ENCODE assay signal across 34 cellular contexts in the genomic region with DNA sequence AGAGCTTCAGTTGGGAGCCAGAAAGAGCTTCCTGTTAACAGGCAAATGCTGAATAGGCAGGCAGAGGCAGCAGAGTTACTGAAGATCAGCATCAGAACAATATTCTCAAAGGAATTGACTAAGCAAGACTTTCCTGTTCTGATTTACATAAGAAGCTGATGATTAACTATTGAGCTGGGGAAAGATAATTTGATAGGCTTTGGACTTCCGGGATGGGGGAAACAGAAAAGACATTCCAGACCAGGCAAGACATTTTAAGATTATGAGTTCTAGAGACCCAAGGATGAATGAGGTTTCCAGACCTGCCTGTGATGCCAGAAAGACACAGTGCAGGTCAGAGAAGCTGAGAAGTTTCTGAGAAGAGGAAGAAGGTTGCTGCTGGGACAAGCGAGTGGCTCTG. TPM values are rescaled to one million over a fixed set of nuclear protein-coding genes. Genes with fewer than 3 reads are reported as not detected.
"Had no signal": no experiment of that assay in that cellular context is flagged by ENCODE, and none has a peak within 500 bp of the region (broad histone marks: within the 10 kb centered on the region; RNA-seq: fewer than 3 reads in every experiment).

A gene with protein sequence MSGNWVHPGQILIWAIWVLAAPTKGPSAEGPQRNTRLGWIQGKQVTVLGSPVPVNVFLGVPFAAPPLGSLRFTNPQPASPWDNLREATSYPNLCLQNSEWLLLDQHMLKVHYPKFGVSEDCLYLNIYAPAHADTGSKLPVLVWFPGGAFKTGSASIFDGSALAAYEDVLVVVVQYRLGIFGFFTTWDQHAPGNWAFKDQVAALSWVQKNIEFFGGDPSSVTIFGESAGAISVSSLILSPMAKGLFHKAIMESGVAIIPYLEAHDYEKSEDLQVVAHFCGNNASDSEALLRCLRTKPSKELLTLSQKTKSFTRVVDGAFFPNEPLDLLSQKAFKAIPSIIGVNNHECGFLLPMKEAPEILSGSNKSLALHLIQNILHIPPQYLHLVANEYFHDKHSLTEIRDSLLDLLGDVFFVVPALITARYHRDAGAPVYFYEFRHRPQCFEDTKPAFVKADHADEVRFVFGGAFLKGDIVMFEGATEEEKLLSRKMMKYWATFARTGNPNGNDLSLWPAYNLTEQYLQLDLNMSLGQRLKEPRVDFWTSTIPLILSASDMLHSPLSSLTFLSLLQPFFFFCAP (minus strand): TSS at position 101 of the 400 bp plus-strand sequence. CDS start 152 bp downstream, outside the sequence.

- ATAC-seq: activated CD4-positive, alpha-beta T cell treated with anti-CD3 and anti-CD28 coated beads for 36 hours; activated CD4-positive, CD25-positive, alpha-beta regulatory T cell treated with anti-CD3 and anti-CD28 coated beads, Interleukin-2, amount 50 U/mL, for 24 hours; activated CD8-positive, alpha-beta memory T cell treated with anti-CD3 and anti-CD28 coated beads, Interleukin-2, amount 10 ng/mL, durations not matched to agents 7 days and 5 days; activated CD8-positive, alpha-beta T cell treated with anti-CD3 and anti-CD28 coated beads, Interleukin-2, amount 10 ng/mL, durations not matched to agents 7 days and 5 days; activated naive CD8-positive, alpha-beta T cell treated with anti-CD3 and anti-CD28 coated beads, Interleukin-2, amount 50 U/mL, for 24 hours; WTC11 had no signal

- H3K27ac ChIP-seq: ascending aorta, cardiac muscle cell, WERI-Rb-1 had no signal

- H3K27me3 ChIP-seq: ascending aorta, cardiac muscle cell had no signal

- H3K4me1 ChIP-seq: ascending aorta had no signal

- H3K4me3 ChIP-seq: ascending aorta, cardiac muscle cell had no signal

- DNase-seq: activated CD4-positive, alpha-beta memory T cell treated with anti-CD3 and anti-CD28 coated beads, Interleukin-2, amount 10 ng/mL, durations not matched to agents 7 days and 5 days; activated CD4-positive, alpha-beta T cell treated with anti-CD3 and anti-CD28 coated beads for 1 hour; activated CD4-positive, alpha-beta T cell treated with anti-CD3 and anti-CD28 coated beads for 36 hours; activated CD4-positive, alpha-beta T cell treated with anti-CD3 and anti-CD28 coated beads for 48 hours; activated CD4-positive, alpha-beta T cell treated with anti-CD3 and anti-CD28 coated beads, Interleukin-2, amount 10 ng/mL, durations not matched to agents 7 days and 5 days; activated CD4-positive, alpha-beta T cell treated with anti-CD3 and anti-CD28 coated beads, Interleukin-2, amount 50 U/mL, for 48 hours; activated CD4-positive, CD25-positive, alpha-beta regulatory T cell; activated CD8-positive, alpha-beta memory T cell treated with anti-CD3 and anti-CD28 coated beads for 24 hours; activated CD8-positive, alpha-beta memory T cell treated with anti-CD3 and anti-CD28 coated beads, Interleukin-2, amount 10 ng/mL, durations not matched to agents 7 days and 5 days; activated CD8-positive, alpha-beta memory T cell treated with anti-CD3 and anti-CD28 coated beads, Interleukin-2, amount 50 U/mL, for 48 hours; activated CD8-positive, alpha-beta T cell treated with anti-CD3 and anti-CD28 coated beads, Interleukin-2, amount 10 ng/mL, durations not matched to agents 7 days and 5 days; activated effector memory CD4-positive, alpha-beta T cell treated with Interleukin-2 at 50 U/mL for 16 hours; activated gamma-delta T cell; activated naive CD4-positive, alpha-beta T cell treated with anti-CD3 and anti-CD28 coated beads, Interleukin-2, amount 10 ng/mL, durations not matched to agents 7 days and 5 days; activated naive CD4-positive, alpha-beta T cell treated with Interleukin-2 at 50 U/mL for 16 hours; activated naive CD8-positive, alpha-beta T cell treated with anti-CD3 and anti-CD28 coated beads, Interleukin-2, amount 10 ng/mL, durations not matched to agents 7 days and 5 days; activated naive CD8-positive, alpha-beta T cell treated with anti-CD3 and anti-CD28 coated beads, Interleukin-2, amount 50 U/mL, for 24 hours; activated T-cell treated with anti-CD3 and anti-CD28 coated beads, Interleukin-2, amount 50 U/mL, for 24 hours; activated T-cell treated with anti-CD3 and anti-CD28 coated beads, Interleukin-2, amount 50 U/mL, for 48 hours; amygdala; anterior cingulate cortex; caudate nucleus; cerebellar nuclear complex; T-helper 1 cell; T-helper 2 cell; T-helper 9 cell; WERI-Rb-1 had no signal

- H3K36me3 ChIP-seq: ascending aorta, cardiac muscle cell, WERI-Rb-1 had no signal

- H3K9me3 ChIP-seq: ascending aorta had no signal

RNA-seq across cellular contexts. Expression of the gene that starts here (rescaled TPM):
- total RNA-seq: activated CD4-positive, alpha-beta memory T cell treated with anti-CD3 and anti-CD28 coated beads, Interleukin-2, amount 10 ng/mL, durations not matched to agents 7 days and 5 days; activated CD4-positive, alpha-beta T cell treated with anti-CD3 and anti-CD28 coated beads for 36 hours; activated CD4-positive, alpha-beta T cell treated with anti-CD3 and anti-CD28 coated beads, Interleukin-2, amount 10 ng/mL, durations not matched to agents 7 days and 5 days; activated CD8-positive, alpha-beta memory T cell treated with anti-CD3 and anti-CD28 coated beads, Interleukin-2, amount 10 ng/mL, durations not matched to agents 7 days and 5 days; activated CD8-positive, alpha-beta T cell treated with anti-CD3 and anti-CD28 coated beads, Interleukin-2, amount 10 ng/mL, durations not matched to agents 7 days and 5 days; activated naive CD8-positive, alpha-beta T cell treated with anti-CD3 and anti-CD28 coated beads, Interleukin-2, amount 10 ng/mL, durations not matched to agents 7 days and 5 days; activated T-helper 2 cell treated with anti-CD3 and anti-CD28 coated beads, Interferon-gamma antibody, Interleukin-2, Interleukin-4, amounts not matched to agents 10 μg/mL and 5 μg/mL and 100 μg/mL, durations not matched to agents 14 hours and 24 hours and 36 hours; ascending aorta; bronchial epithelial cell; cardiac muscle cell; chondrocyte; WTC11 had no signal
